14 cellular contexts compared by ENCODE assay signal in genomic region chr4:147837435-147837834, GRCh38.
DNase-seq lines count a peak whose midpoint lies in the region; ATAC-seq and TF ChIP-seq lines count a peak whose summit lies in the region.
"Had no signal": no experiment of that assay in that cellular context is flagged by ENCODE, and none has a peak within 500 bp of the region (broad histone marks: within the 10 kb centered on the region; RNA-seq: fewer than 3 reads in every experiment).

No MANE protein-coding gene starts in this region.

- TF ChIP-seq CTCF in CD14-positive monocyte (IDR thresholded peaks at IDR 0.05) (peak; percentile 21), chondrocyte (IDR thresholded peaks at IDR 0.05) (peak; percentile 69), neural crest cell (conservative IDR thresholded peaks at IDR 0.05) (peak; percentile 26)
- TF ChIP-seq CTCF in CD8-positive, alpha-beta T cell (IDR thresholded peaks at IDR 0.05), result no peak

- H3K4me1 ChIP-seq in CD8-positive, alpha-beta T cell (ENCODE audit: insufficient read depth, low read length), result no peaks in the 10 kb centered on the region

- POLR2A ChIA-PET in CD8-positive, alpha-beta T cell (lab: Charles Lee), result no interaction called here

- intact Hi-C loops in CD14-positive monocyte (cut with micrococcal nuclease), result loop anchor here in 1 of 2 donors (10.0 kb wide), 1 partner anchor 607 kb away; the partner anchor contains the start of gene NR3C2
- intact Hi-C loops in CD8-positive, alpha-beta T cell (cut with DNase I, micrococcal nuclease), result no loop called here

- ATAC-seq in HG03354 (IDR thresholded peaks at IDR 0.05; ENCODE audit: poor library complexity, severe bottlenecking, unreplicated experiment) (peak; percentile 39), GM21360 (IDR thresholded peaks at IDR 0.05; ENCODE audit: unreplicated experiment) (no peak), esophagus mucosa (no peak)
- ATAC-seq in CD8-positive, alpha-beta T cell, result no peak

- H3K27me3 Mint-ChIP-seq in CD14-positive monocyte (ENCODE audit: low read depth in 3 of 3) (peaks cover 0 to 2% (median 0%) of the 10 kb centered on the region in 3 donors), chondrocyte (ENCODE audit: low read depth) (no peaks in the 10 kb centered on the region), neural crest cell (ENCODE audit: low read depth) (no peaks in the 10 kb centered on the region)
- no peaks in the 10 kb centered on the region for H3K27me3 Mint-ChIP-seq in CD8-positive, alpha-beta T cell (ENCODE audit: low read depth)

- H3K9me3 Mint-ChIP-seq in CD14-positive monocyte (peaks cover 0 to 3% (median 0%) of the 10 kb centered on the region in 7 donors), chondrocyte (ENCODE audit: low read depth) (peaks cover 7% of the 10 kb centered on the region), neural crest cell (no peaks in the 10 kb centered on the region)
- H3K9me3 Mint-ChIP-seq in CD8-positive, alpha-beta T cell, result no peaks in the 10 kb centered on the region

- CTCF ChIA-PET in CD8-positive, alpha-beta T cell (lab: Charles Lee), result interaction anchor here (0.6 to 1.5 kb wide), 2 partner anchors 29 to 45 kb away, joined by 3 to 6 read pairs; no protein-coding TSS in a partner anchor

- no peak overlapping the region for H3K4me3 ChIP-seq in CD8-positive, alpha-beta T cell (ENCODE audit: low read depth, low read length)
- H3K4me3 ChIP-seq: smooth muscle cell had no signal

- DNase-seq in CD14-positive monocyte (ENCODE audit: low spot score), result no peak
- DNase-seq in chondrocyte (ENCODE audit: low spot score), result no peak
- no peak for DNase-seq in neural crest cell (ENCODE audit: low read depth, low spot score)
- DNase-seq in NK-92 (lab: John Stamatoyannopoulos, UW; ENCODE audit: unreplicated experiment), result no peak
- DNase-seq in CD8-positive, alpha-beta T cell, result no peak
- DNase-seq: activated T-cell treated with anti-CD3 and anti-CD28 coated beads, Interleukin-2, amount 50 U/mL, for 1 hour; cortex of kidney; DMS79; NCI-H187; stimulated activated naive CD4-positive, alpha-beta T cell treated with Interleukin-2 at 50 U/mL for 16 hours had no signal

- H3K27me3 ChIP-seq in CD8-positive, alpha-beta T cell (ENCODE audit: insufficient read depth, low read length), result no peaks in the 10 kb centered on the region

- H3K36me3 Mint-ChIP-seq in CD14-positive monocyte, result peaks cover 0 to 3% of the 10 kb centered on the region in 2 donors
- H3K36me3 Mint-ChIP-seq in chondrocyte (ENCODE audit: low read depth), result peaks cover 22% of the 10 kb centered on the region
- H3K36me3 Mint-ChIP-seq in neural crest cell (ENCODE audit: low read depth), result no peaks in the 10 kb centered on the region
- H3K36me3 Mint-ChIP-seq in CD8-positive, alpha-beta T cell, result no peaks in the 10 kb centered on the region

- H3K36me3 ChIP-seq in CD8-positive, alpha-beta T cell (ENCODE audit: insufficient read depth, low read length), result no peaks in the 10 kb centered on the region

- H3K9me3 ChIP-seq in CD8-positive, alpha-beta T cell (ENCODE audit: low read length), result no peaks in the 10 kb centered on the region

- H3K4me1 Mint-ChIP-seq in CD14-positive monocyte (peaks cover 22% of the 10 kb centered on the region), chondrocyte (ENCODE audit: low read depth) (peaks cover 91% of the 10 kb centered on the region), neural crest cell (peaks cover 4% of the 10 kb centered on the region)
- peaks cover 2% of the 10 kb centered on the region for H3K4me1 Mint-ChIP-seq in CD8-positive, alpha-beta T cell (ENCODE audit: low read depth)

- H3K27ac Mint-ChIP-seq in CD14-positive monocyte (no peak overlapping the region), chondrocyte (ENCODE audit: unreplicated experiment) (peak overlapping the region; percentile 97), neural crest cell (ENCODE audit: unreplicated experiment) (no peak overlapping the region)
- no peak overlapping the region for H3K27ac Mint-ChIP-seq in CD8-positive, alpha-beta T cell

- no peak overlapping the region for H3K27ac ChIP-seq in CD8-positive, alpha-beta T cell (ENCODE audit: low read depth, low read length)

- H3K4me3 Mint-ChIP-seq in CD14-positive monocyte (no peak overlapping the region), chondrocyte (ENCODE audit: unreplicated experiment) (no peak overlapping the region), neural crest cell (no peak overlapping the region)
- H3K4me3 Mint-ChIP-seq in CD8-positive, alpha-beta T cell, result no peak overlapping the region
